In the genomic region with DNA sequence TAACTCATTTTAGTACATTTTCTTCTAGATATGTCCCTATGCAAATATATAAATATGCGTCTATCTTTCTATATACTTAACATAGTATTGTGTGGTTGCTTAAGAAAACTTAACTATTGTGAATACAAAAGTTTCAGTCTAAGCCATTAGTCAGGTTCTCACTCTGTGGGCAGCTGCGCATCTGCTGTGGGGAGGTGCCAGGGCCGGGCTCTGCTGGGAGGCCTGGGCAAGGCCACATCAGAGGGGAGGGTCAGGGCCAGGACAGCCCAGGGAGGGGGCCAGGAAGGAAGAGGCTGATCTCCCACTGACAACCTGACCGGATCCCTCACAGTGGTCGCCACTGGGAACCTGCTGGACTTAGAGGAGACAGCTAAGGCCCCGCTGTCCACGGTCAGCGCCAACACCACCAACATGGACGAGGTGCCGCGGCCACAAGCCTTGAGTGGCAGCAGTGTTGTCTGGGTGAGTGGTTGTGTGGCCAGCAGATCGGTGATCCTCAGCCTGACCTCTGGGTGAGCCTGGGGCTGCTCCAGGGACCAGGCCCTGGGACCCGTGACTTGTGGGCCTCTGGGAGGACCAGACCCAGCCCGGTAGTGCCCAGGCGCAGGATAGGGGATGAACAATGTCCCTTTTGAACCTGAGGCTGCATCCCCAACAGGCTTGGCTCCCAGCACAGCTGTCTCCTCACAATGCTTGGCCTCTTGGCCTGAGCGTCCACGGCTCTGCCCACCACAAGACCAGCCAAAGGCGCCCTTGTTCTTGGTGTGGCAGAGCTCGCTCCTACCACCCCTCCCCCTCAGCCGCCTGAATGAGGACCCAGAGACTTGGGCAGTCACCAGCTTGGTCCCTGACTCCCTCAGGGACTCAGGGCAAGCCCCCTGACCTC, we compare ENCODE assay signal across 15 cellular contexts. TPM values are rescaled to one million over a fixed set of nuclear protein-coding genes. Genes with fewer than 3 reads are reported as not detected.
DNase-seq lines count a peak whose midpoint lies in the region; ATAC-seq and TF ChIP-seq lines count a peak whose summit lies in the region.
"Had no signal": no experiment of that assay in that cellular context is flagged by ENCODE, and none has a peak within 500 bp of the region (broad histone marks: within the 10 kb centered on the region; RNA-seq: fewer than 3 reads in every experiment).

No MANE protein-coding gene starts in this region.

- H3K79me1 ChIP-seq in neuronal stem cell (ENCODE audit: low read depth, low read length): no peaks in the 10 kb centered on the region

- no peaks in the 10 kb centered on the region for H3F3A ChIP-seq in GM23338 (replicated peaks; ENCODE audit: low read depth)

- no peak for DNase-seq in Peyer's patch
- no peak for DNase-seq in neuronal stem cell (ENCODE audit: low spot score)
- DNase-seq in GM23338 (ENCODE audit: low spot score): no peak
- no peak for DNase-seq in foreskin keratinocyte
- DNase-seq in NCI-H2081 treated with DMSO at 0.1 percent for 48 hours (lab: John Stamatoyannopoulos, UW): no peak
- no peak for DNase-seq in KG1 (lab: John Stamatoyannopoulos, UW)
- DNase-seq: activated CD8-positive, alpha-beta memory T cell treated with anti-CD3 and anti-CD28 coated beads, Interleukin-2, amount 50 U/mL, for 48 hours; mesendoderm; MV-4-11; NCI-H69; right lobe of liver had no signal

- H3K23ac ChIP-seq in neuronal stem cell (ENCODE audit: low read depth, low read length, poor library complexity): peak overlapping the region; percentile 56

- no peak overlapping the region for H2BK120ac ChIP-seq in neuronal stem cell (ENCODE audit: low read depth, low read length)

- peak overlapping the region; percentile 67 for H3K18ac ChIP-seq in neuronal stem cell (ENCODE audit: low read length)

- no peak overlapping the region for H4K91ac ChIP-seq in neuronal stem cell (ENCODE audit: low read depth, low read length, poor library complexity)

- H3K27me3 Mint-ChIP-seq in GM23338 (ENCODE audit: insufficient read depth, low read depth, poor library complexity): peaks cover 11% of the 10 kb centered on the region

- H3K79me2 ChIP-seq in GM23338 (replicated peaks; ENCODE audit: insufficient read depth): no peaks in the 10 kb centered on the region

- no peak for TF ChIP-seq CTCF in Peyer's patch (IDR thresholded peaks at IDR 0.05)
- TF ChIP-seq CTCF in GM23338 (conservative IDR thresholded peaks at IDR 0.05; ENCODE audit: low read depth in 2 of 2): no peak
- no peak for TF ChIP-seq CTCF in foreskin keratinocyte (conservative IDR thresholded peaks at IDR 0.05)

- H3K4ac ChIP-seq in neuronal stem cell (ENCODE audit: low read length): no peak overlapping the region

- H3K4me3 ChIP-seq in BLaER1 (no peak overlapping the region), Peyer's patch (peak overlapping the region in 2 of 4 donors; percentile 1 to 39), neuronal stem cell (ENCODE audit: low read length in 2 of 2) (no peak overlapping the region), GM23338 (no peak overlapping the region)
- H3K4me3 ChIP-seq: coronary artery, right lobe of liver had no signal

- H3K14ac ChIP-seq in neuronal stem cell (ENCODE audit: low read length): peak overlapping the region; percentile 86

- H4K8ac ChIP-seq in neuronal stem cell (ENCODE audit: low read depth, low read length): no peak overlapping the region

- H3K9me3 Mint-ChIP-seq in GM23338: no peaks in the 10 kb centered on the region
- H3K9me3 Mint-ChIP-seq: CD14-positive monocyte had no signal

- H2AFZ ChIP-seq in neuronal stem cell (ENCODE audit: low read length) (no peak overlapping the region), GM23338 (no peak overlapping the region)

- H3K27me3 ChIP-seq in BLaER1 (no peaks in the 10 kb centered on the region), Peyer's patch (no peaks in the 10 kb centered on the region), neuronal stem cell (ENCODE audit: control insufficient read depth in 3 of 3, insufficient read depth in 3 of 3, low read depth in 1 of 3, low read length in 3 of 3) (no peaks in the 10 kb centered on the region), GM23338 (ENCODE audit: insufficient read depth) (no peaks in the 10 kb centered on the region), foreskin keratinocyte (no peaks in the 10 kb centered on the region)
- H3K27me3 ChIP-seq: right lobe of liver had no signal

- H3K4me2 ChIP-seq in BLaER1 (peak overlapping the region; percentile 83), neuronal stem cell (ENCODE audit: insufficient read depth, low read length, poor library complexity, severe bottlenecking) (no peak overlapping the region), GM23338 (no peak overlapping the region)

- no peak overlapping the region for H3K4me3 Mint-ChIP-seq in GM23338
- H3K4me3 Mint-ChIP-seq: CD14-positive monocyte had no signal

- H3K4me1 ChIP-seq in BLaER1 (peaks cover 100% of the 10 kb centered on the region), Peyer's patch (peaks cover 7 to 46% (median 17%) of the 10 kb centered on the region in 4 donors), neuronal stem cell (ENCODE audit: control insufficient read depth in 2 of 2, insufficient read depth in 1 of 2, low read depth in 1 of 2, low read length in 2 of 2) (peaks cover 41 to 47% of the 10 kb centered on the region in 2 donors), GM23338 (ENCODE audit: insufficient read depth) (peaks cover 21% of the 10 kb centered on the region), foreskin keratinocyte (peaks cover 35% of the 10 kb centered on the region)

- H3K36me3 Mint-ChIP-seq in GM23338 (ENCODE audit: low read depth): no peaks in the 10 kb centered on the region

- ATAC-seq in GM23338: no peak
- no peak for ATAC-seq in foreskin keratinocyte

- H3K27ac Mint-ChIP-seq in GM23338: no peak overlapping the region

- H3K4me1 Mint-ChIP-seq in GM23338: peaks cover 34% of the 10 kb centered on the region

- TF ChIP-seq POLR2A in Peyer's patch (IDR thresholded peaks at IDR 0.05): no peak

- H3K9me3 ChIP-seq in BLaER1 (no peaks in the 10 kb centered on the region), Peyer's patch (no peaks in the 10 kb centered on the region), neuronal stem cell (replicated peaks in 1 of 2; ENCODE audit: control insufficient read depth in 2 of 2, insufficient read depth in 1 of 2, low read depth in 1 of 2, low read length in 2 of 2) (no peaks in the 10 kb centered on the region)
- H3K9me3 ChIP-seq: right lobe of liver had no signal

- H4K20me1 ChIP-seq in BLaER1: no peaks in the 10 kb centered on the region
- H4K20me1 ChIP-seq in GM23338 (replicated peaks; ENCODE audit: insufficient read depth): no peaks in the 10 kb centered on the region

- peak overlapping the region; percentile 77 for H2AK5ac ChIP-seq in neuronal stem cell (ENCODE audit: low read depth, low read length)

- no peak overlapping the region for H2BK5ac ChIP-seq in neuronal stem cell (ENCODE audit: low read length)

- no peak overlapping the region for H3K9ac ChIP-seq in BLaER1
- H3K9ac ChIP-seq in neuronal stem cell (ENCODE audit: low read depth, low read length, poor library complexity): peak overlapping the region; percentile 35

- H3K36me3 ChIP-seq in BLaER1 (peaks cover 27% of the 10 kb centered on the region), Peyer's patch (peaks cover 0 to 24% (median 0%) of the 10 kb centered on the region in 3 donors), neuronal stem cell (replicated peaks in 1 of 2; ENCODE audit: control insufficient read depth in 2 of 2, insufficient read depth in 2 of 2, low read length in 2 of 2) (no peaks in the 10 kb centered on the region), GM23338 (ENCODE audit: insufficient read depth) (no peaks in the 10 kb centered on the region)

- H2BK15ac ChIP-seq in neuronal stem cell (ENCODE audit: low read length): peak overlapping the region; percentile 27

- H2BK12ac ChIP-seq in neuronal stem cell (ENCODE audit: low read length): no peak overlapping the region

- peak overlapping the region; percentile 37; the same call in 1 of the 2 replicates for H3K27ac ChIP-seq in BLaER1
- peak overlapping the region in 3 of 4 donors; percentile 68 to 88 (median 88) for H3K27ac ChIP-seq in Peyer's patch
- peak overlapping the region; percentile 93 for H3K27ac ChIP-seq in cingulate gyrus (ENCODE audit: low read depth, low read length)
- no peak overlapping the region for H3K27ac ChIP-seq in neuronal stem cell (replicated peaks; ENCODE audit: low read length)
- no peak overlapping the region; the same call in 1 of the 2 replicates for H3K27ac ChIP-seq in GM23338 (ENCODE audit: low read depth)
- H3K27ac ChIP-seq in foreskin keratinocyte: no peak overlapping the region
- H3K27ac ChIP-seq: right lobe of liver had no signal

- H3K9me2 ChIP-seq in GM23338 (ENCODE audit: insufficient read depth): no peaks in the 10 kb centered on the region

- no CpG with 5 or more reads among the region's 20 CpGs for WGBS in neuronal stem cell (ENCODE audit: extremely low coverage in 2 of 2, insufficient read length in 2 of 2, insufficient replicate concordance in 1 of 2), 2 donors

TF ChIP-seq in GM23338, 12 proteins besides CTCF, POLR2A, EP300 and RAD21 (continues in another document):
- TF ChIP-seq ZNF331 (CRISPR knock-in tag; IDR thresholded peaks at IDR 0.05; ENCODE audit: low read depth): no peak
- no peak for TF ChIP-seq NANOG (IDR thresholded peaks at IDR 0.05; ENCODE audit: borderline replicate concordance)

RNA-seq across cellular contexts. Expression of a gene that starts 20.2 kb away (rescaled TPM):
- total RNA-seq in Peyer's patch: 10 to 100 TPM; 20.1 to 24.5 (median 22.7) TPM
- 5.0 TPM for polyA plus RNA-seq in neuronal stem cell (2013, experiment 1 of 2)
- polyA plus RNA-seq in neuronal stem cell (2013, experiment 2 of 2): 5.4 TPM
- total RNA-seq in GM23338 (2014; rRNA removed; shearing (Covaris generic)): 17.1 and 22.7 TPM in 2 replicates
- 6.5 and 9.6 TPM in 2 replicates for polyA plus RNA-seq in GM23338 (2016; fragmentation: Nextera tagmentation; extraction: Ambion mirVana)
- total RNA-seq in foreskin keratinocyte: 21.5 and 23.3 TPM in 2 replicates
- 18.7 and 18.8 TPM in 2 replicates for polyA plus RNA-seq in foreskin keratinocyte

RNA-seq across cellular contexts. Expression of a gene that starts 53.0 kb away (rescaled TPM):
- total RNA-seq in Peyer's patch: 10 to 100 TPM in 1 of 4 donors, 1 to 10 TPM in 3; 2.3 to 10.7 (median 6.7) TPM
- polyA plus RNA-seq in neuronal stem cell (2013, experiment 1 of 2): 7.3 TPM
- polyA plus RNA-seq in neuronal stem cell (2013, experiment 2 of 2): 7.1 TPM
- 11.6 and 13.6 TPM in 2 replicates for total RNA-seq in GM23338 (2014; rRNA removed; shearing (Covaris generic))
- polyA plus RNA-seq in GM23338 (2016; fragmentation: Nextera tagmentation; extraction: Ambion mirVana): 5.4 and 5.9 TPM in 2 replicates
- total RNA-seq in foreskin keratinocyte: 0.07 TPM in 2 replicates
- polyA plus RNA-seq in foreskin keratinocyte: 0.03 and 0.08 TPM in 2 replicates

Comparison
In these comparisons a context has a peak if more than half of its experiments do, and no peak if none do; other contexts are left out.
1. H3K27ac ChIP-seq: peak in BLaER1 (single experiment), Peyer's patch (3 of 4) and cingulate gyrus (single experiment); none in neuronal stem cell (single experiment), GM23338 (single experiment) and foreskin keratinocyte (single experiment).